2 cellular contexts compared by ENCODE assay signal in the genomic region with DNA sequence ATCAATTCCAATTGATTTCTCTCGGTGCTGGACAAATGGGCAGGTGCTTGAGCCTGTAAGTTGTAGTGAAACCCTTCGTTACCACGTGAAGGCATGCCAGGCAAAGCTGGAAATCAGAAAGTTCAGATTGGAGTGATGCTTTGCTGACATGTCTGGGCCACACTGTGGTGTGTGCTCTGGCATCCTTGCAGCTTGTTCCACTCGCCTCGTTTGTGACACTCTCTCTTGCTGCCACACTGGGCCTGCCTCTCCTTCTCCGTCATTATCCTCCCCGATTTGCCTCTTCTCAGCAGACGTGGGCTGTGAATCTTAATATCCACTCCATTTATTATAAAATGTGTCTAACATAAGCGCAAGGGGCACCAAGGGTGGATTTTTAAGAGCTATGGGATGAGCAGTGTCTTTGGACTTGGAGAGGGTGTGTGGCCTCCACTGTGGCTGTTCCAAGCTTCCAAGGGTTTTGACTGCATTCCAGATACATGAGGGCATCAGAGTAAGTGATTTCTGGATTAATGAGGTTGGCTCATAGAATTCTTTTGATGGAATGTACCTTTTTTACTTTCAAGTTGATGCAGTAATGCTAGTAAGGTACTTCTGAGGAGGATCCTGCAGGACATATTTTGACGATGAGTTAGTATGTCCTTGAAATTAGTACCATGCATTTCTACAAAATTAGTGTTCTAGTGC.
TF ChIP-seq lines count a peak whose summit lies in the region.

No MANE protein-coding gene starts in this region.

TF ChIP-seq in IMR-90, 13 proteins besides CTCF, POLR2A, EP300 and RAD21 (continued from another document):
- TF ChIP-seq, protein P1, sequence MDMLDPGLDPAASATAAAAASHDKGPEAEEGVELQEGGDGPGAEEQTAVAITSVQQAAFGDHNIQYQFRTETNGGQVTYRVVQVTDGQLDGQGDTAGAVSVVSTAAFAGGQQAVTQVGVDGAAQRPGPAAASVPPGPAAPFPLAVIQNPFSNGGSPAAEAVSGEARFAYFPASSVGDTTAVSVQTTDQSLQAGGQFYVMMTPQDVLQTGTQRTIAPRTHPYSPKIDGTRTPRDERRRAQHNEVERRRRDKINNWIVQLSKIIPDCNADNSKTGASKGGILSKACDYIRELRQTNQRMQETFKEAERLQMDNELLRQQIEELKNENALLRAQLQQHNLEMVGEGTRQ (IDR thresholded peaks at IDR 0.05; ENCODE audit: low read depth, low read length), result no peak
- TF ChIP-seq BHLHE40 (IDR thresholded peaks at IDR 0.05; ENCODE audit: low read depth, low read length), result no peak

TF ChIP-seq in WTC11, 78 proteins besides CTCF, POLR2A, EP300 and RAD21 (continued from another document):
- TF ChIP-seq, protein P2, sequence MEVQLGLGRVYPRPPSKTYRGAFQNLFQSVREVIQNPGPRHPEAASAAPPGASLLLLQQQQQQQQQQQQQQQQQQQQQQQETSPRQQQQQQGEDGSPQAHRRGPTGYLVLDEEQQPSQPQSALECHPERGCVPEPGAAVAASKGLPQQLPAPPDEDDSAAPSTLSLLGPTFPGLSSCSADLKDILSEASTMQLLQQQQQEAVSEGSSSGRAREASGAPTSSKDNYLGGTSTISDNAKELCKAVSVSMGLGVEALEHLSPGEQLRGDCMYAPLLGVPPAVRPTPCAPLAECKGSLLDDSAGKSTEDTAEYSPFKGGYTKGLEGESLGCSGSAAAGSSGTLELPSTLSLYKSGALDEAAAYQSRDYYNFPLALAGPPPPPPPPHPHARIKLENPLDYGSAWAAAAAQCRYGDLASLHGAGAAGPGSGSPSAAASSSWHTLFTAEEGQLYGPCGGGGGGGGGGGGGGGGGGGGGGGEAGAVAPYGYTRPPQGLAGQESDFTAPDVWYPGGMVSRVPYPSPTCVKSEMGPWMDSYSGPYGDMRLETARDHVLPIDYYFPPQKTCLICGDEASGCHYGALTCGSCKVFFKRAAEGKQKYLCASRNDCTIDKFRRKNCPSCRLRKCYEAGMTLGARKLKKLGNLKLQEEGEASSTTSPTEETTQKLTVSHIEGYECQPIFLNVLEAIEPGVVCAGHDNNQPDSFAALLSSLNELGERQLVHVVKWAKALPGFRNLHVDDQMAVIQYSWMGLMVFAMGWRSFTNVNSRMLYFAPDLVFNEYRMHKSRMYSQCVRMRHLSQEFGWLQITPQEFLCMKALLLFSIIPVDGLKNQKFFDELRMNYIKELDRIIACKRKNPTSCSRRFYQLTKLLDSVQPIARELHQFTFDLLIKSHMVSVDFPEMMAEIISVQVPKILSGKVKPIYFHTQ (CRISPR knock-in tag; IDR thresholded peaks at IDR 0.05), result no peak
- TF ChIP-seq, protein P3, sequence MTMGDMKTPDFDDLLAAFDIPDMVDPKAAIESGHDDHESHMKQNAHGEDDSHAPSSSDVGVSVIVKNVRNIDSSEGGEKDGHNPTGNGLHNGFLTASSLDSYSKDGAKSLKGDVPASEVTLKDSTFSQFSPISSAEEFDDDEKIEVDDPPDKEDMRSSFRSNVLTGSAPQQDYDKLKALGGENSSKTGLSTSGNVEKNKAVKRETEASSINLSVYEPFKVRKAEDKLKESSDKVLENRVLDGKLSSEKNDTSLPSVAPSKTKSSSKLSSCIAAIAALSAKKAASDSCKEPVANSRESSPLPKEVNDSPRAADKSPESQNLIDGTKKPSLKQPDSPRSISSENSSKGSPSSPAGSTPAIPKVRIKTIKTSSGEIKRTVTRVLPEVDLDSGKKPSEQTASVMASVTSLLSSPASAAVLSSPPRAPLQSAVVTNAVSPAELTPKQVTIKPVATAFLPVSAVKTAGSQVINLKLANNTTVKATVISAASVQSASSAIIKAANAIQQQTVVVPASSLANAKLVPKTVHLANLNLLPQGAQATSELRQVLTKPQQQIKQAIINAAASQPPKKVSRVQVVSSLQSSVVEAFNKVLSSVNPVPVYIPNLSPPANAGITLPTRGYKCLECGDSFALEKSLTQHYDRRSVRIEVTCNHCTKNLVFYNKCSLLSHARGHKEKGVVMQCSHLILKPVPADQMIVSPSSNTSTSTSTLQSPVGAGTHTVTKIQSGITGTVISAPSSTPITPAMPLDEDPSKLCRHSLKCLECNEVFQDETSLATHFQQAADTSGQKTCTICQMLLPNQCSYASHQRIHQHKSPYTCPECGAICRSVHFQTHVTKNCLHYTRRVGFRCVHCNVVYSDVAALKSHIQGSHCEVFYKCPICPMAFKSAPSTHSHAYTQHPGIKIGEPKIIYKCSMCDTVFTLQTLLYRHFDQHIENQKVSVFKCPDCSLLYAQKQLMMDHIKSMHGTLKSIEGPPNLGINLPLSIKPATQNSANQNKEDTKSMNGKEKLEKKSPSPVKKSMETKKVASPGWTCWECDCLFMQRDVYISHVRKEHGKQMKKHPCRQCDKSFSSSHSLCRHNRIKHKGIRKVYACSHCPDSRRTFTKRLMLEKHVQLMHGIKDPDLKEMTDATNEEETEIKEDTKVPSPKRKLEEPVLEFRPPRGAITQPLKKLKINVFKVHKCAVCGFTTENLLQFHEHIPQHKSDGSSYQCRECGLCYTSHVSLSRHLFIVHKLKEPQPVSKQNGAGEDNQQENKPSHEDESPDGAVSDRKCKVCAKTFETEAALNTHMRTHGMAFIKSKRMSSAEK (CRISPR knock-in tag; IDR thresholded peaks at IDR 0.05; ENCODE audit: borderline replicate concordance), result no peak
- TF ChIP-seq JAZF1 (CRISPR knock-in tag; IDR thresholded peaks at IDR 0.05), result no peak
- no peak for TF ChIP-seq ZNF317 (CRISPR knock-in tag; IDR thresholded peaks at IDR 0.05; ENCODE audit: borderline replicate concordance, low read depth)
